ENCODE assay signal across 1 cellular context in genomic region chr20:2799688-2800589, GRCh38.
TF ChIP-seq lines count a peak whose summit lies in the region.

No MANE protein-coding gene starts in this region.

TF ChIP-seq in endothelial cell of umbilical vein, 7 proteins besides CTCF, POLR2A, EP300 and RAD21:
- TF ChIP-seq MYC (IDR thresholded peaks at IDR 0.05; ENCODE audit: low read depth, low read length) (no peak), POLR2AphosphoS5 (IDR thresholded peaks at IDR 0.05; ENCODE audit: insufficient read depth, low read depth, low read length) (no peak), FOS (IDR thresholded peaks at IDR 0.05; ENCODE audit: borderline replicate concordance, insufficient read depth, low read length) (no peak), EZH2 (IDR thresholded peaks at IDR 0.05; ENCODE audit: borderline replicate concordance, low read depth, low read length, severe bottlenecking) (peak; percentile 79), JUN (IDR thresholded peaks at IDR 0.05; ENCODE audit: borderline replicate concordance, insufficient read depth, insufficient read length, low read depth) (no peak)
- TF ChIP-seq, protein P1, sequence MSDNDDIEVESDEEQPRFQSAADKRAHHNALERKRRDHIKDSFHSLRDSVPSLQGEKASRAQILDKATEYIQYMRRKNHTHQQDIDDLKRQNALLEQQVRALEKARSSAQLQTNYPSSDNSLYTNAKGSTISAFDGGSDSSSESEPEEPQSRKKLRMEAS (IDR thresholded peaks at IDR 0.05; ENCODE audit: insufficient read depth, insufficient read length) = no peak
